ENCODE assay signal across 8 cellular contexts in genomic region chr19:56141416-56141992, GRCh38.
A peak's percentile ranks its signal among the peaks of the same experiment; 100 is the strongest.
DNase-seq lines count a peak whose midpoint lies in the region.

No MANE protein-coding gene starts in this region.

- H3K4me1 ChIP-seq in iPS DF 6.9 (ENCODE audit: control insufficient read depth, insufficient read depth, low read length): no peaks in the 10 kb centered on the region

- no peaks in the 10 kb centered on the region for H3K9me3 ChIP-seq in iPS DF 6.9 (ENCODE audit: control insufficient read depth, insufficient read depth, low read length)

- peak overlapping the region; percentile 63; the same call in 1 of the 2 replicates for H3K4me3 ChIP-seq in iPS DF 6.9 (ENCODE audit: low read length)

- DNase-seq in AG20443 (ENCODE audit: low spot score) (peak; percentile 33), HuH-7 (ENCODE audit: low spot score) (peak; percentile 84), iPS DF 6.9 (ENCODE audit: low read depth, low spot score) (no peak), DMS79 treated with DMSO at 0.1 percent for 48 hours (lab: John Stamatoyannopoulos, UW) (no peak), NCI-H1930 (lab: John Stamatoyannopoulos, UW) (no peak), NCI-H226 (no peak)
- peak; percentile 21 for DNase-seq in activated naive CD4-positive, alpha-beta T cell treated with Interleukin-2 at 50 U/mL for 16 hours
- DNase-seq in stimulated activated CD4-positive, alpha-beta T cell treated with anti-CD3 and anti-CD28 coated beads, Interleukin-4, amount 100 ng/mL, for 4 hours: peak; percentile 12 to 25

- no peaks in the 10 kb centered on the region for H3K36me3 ChIP-seq in iPS DF 6.9 (ENCODE audit: control insufficient read depth, insufficient read depth, low read length)

- WGBS in iPS DF 6.9 (ENCODE audit: insufficient coverage, insufficient read length): no CpG with 5 or more reads among the region's 26 CpGs

- no peak overlapping the region for H3K27ac ChIP-seq in iPS DF 6.9 (ENCODE audit: low read length)

- H3K27me3 ChIP-seq in iPS DF 6.9 (ENCODE audit: control insufficient read depth, insufficient read depth, low read length): no peaks in the 10 kb centered on the region

Comparison
In these comparisons a context has a peak if more than half of its experiments do, and no peak if none do; other contexts are left out.
1. DNase-seq: peak in AG20443 (single experiment), HuH-7 (single experiment), activated naive CD4-positive, alpha-beta T cell treated with Interleukin-2 at 50 U/mL for 16 hours (single experiment) and stimulated activated CD4-positive, alpha-beta T cell treated with anti-CD3 and anti-CD28 coated beads, Interleukin-4, amount 100 ng/mL, for 4 hours (2 of 2); none in iPS DF 6.9 (single experiment), DMS79 treated with DMSO at 0.1 percent for 48 hours (single experiment), NCI-H1930 (0 of 2) and NCI-H226 (single experiment).